ENCODE assay signal across 1 cellular context in genomic region chr22:38417252-38418060, GRCh38.
TF ChIP-seq lines count a peak whose summit lies in the region.

No MANE protein-coding gene starts in this region.

TF ChIP-seq in IMR-90, 13 proteins besides CTCF, POLR2A, EP300 and RAD21:
- TF ChIP-seq ELK1 (IDR thresholded peaks at IDR 0.05; ENCODE audit: borderline replicate concordance, low read depth, low read length) (no peak), MXI1 (IDR thresholded peaks at IDR 0.05; ENCODE audit: borderline replicate concordance, low read depth, low read length) (no peak)
